13 cellular contexts compared by ENCODE assay signal in genomic region chrX:24153796-24154189, GRCh38. TPM values are rescaled to one million over a fixed set of nuclear protein-coding genes. Genes with fewer than 3 reads are reported as not detected.
DNase-seq lines count a peak whose midpoint lies in the region; ATAC-seq and TF ChIP-seq lines count a peak whose summit lies in the region.
"Had no signal": no experiment of that assay in that cellular context is flagged by ENCODE, and none has a peak within 500 bp of the region (broad histone marks: within the 10 kb centered on the region; RNA-seq: fewer than 3 reads in every experiment).

No MANE protein-coding gene starts in this region.

- H3K36me3 Mint-ChIP-seq in stimulated activated naive CD8-positive, alpha-beta T cell treated with anti-CD3 and anti-CD28 coated beads, Interleukin-15, Interleukin-2, amounts not matched to agents 100 ng/mL and 50 ng/mL, for 24 hours (ENCODE audit: low read depth): peaks cover 45% of the 10 kb centered on the region
- H3K36me3 Mint-ChIP-seq in activated naive CD8-positive, alpha-beta T cell: peaks cover 6% of the 10 kb centered on the region
- peaks cover 36% of the 10 kb centered on the region for H3K36me3 Mint-ChIP-seq in activated CD8-positive, alpha-beta memory T cell treated with anti-CD3 and anti-CD28 coated beads, Interleukin-2, amount 10 ng/mL, durations not matched to agents 7 days and 5 days

- no peak overlapping the region for H3K4ac ChIP-seq in mesenchymal stem cell (ENCODE audit: low read depth in 1 of 2, low read length in 2 of 2)

- H3K27me3 Mint-ChIP-seq in stimulated activated naive CD8-positive, alpha-beta T cell treated with anti-CD3 and anti-CD28 coated beads, Interleukin-15, Interleukin-2, amounts not matched to agents 100 ng/mL and 50 ng/mL, for 24 hours: no peaks in the 10 kb centered on the region
- no peaks in the 10 kb centered on the region for H3K27me3 Mint-ChIP-seq in activated naive CD8-positive, alpha-beta T cell
- H3K27me3 Mint-ChIP-seq in activated CD8-positive, alpha-beta memory T cell treated with anti-CD3 and anti-CD28 coated beads, Interleukin-2, amount 10 ng/mL, durations not matched to agents 7 days and 5 days: no peaks in the 10 kb centered on the region
- H3K27me3 Mint-ChIP-seq: activated CD4-positive, alpha-beta T cell treated with anti-CD3 and anti-CD28 coated beads, Interleukin-2, amount 10 ng/mL, durations not matched to agents 24 days and 14 days had no signal

- no peak overlapping the region for H2AFZ ChIP-seq in mesenchymal stem cell (ENCODE audit: low read depth, low read length)

- no peak overlapping the region for H3K4me2 ChIP-seq in mesenchymal stem cell (ENCODE audit: low read length, poor library complexity, severe bottlenecking)

- no peak overlapping the region for H3K4me3 Mint-ChIP-seq in stimulated activated naive CD8-positive, alpha-beta T cell treated with anti-CD3 and anti-CD28 coated beads, Interleukin-15, Interleukin-2, amounts not matched to agents 100 ng/mL and 50 ng/mL, for 24 hours
- H3K4me3 Mint-ChIP-seq in activated naive CD8-positive, alpha-beta T cell: peak overlapping the region; percentile 95
- H3K4me3 Mint-ChIP-seq in activated CD8-positive, alpha-beta memory T cell treated with anti-CD3 and anti-CD28 coated beads, Interleukin-2, amount 10 ng/mL, durations not matched to agents 7 days and 5 days: no peak overlapping the region

- H2BK15ac ChIP-seq in mesenchymal stem cell (ENCODE audit: low read depth, poor library complexity, severe bottlenecking): no peak overlapping the region

- H3K79me1 ChIP-seq in mesenchymal stem cell (replicated peaks; ENCODE audit: low read length, poor library complexity, severe bottlenecking): no peaks in the 10 kb centered on the region

- TF ChIP-seq CTCF in WERI-Rb-1 (IDR thresholded peaks at IDR 0.05; ENCODE audit: low read depth, low read length): no peak

- no peak for ATAC-seq in stimulated activated naive CD8-positive, alpha-beta T cell treated with anti-CD3 and anti-CD28 coated beads, Interleukin-15, Interleukin-2, amounts not matched to agents 100 U/mL and 50 U/mL, for 24 hours
- ATAC-seq in activated CD8-positive, alpha-beta memory T cell treated with anti-CD3 and anti-CD28 coated beads, Interleukin-2, amount 10 ng/mL, durations not matched to agents 7 days and 5 days: no peak
- no peak for ATAC-seq in HG03520 (IDR thresholded peaks at IDR 0.05; ENCODE audit: unreplicated experiment)

- H4K8ac ChIP-seq in mesenchymal stem cell (ENCODE audit: low read length): no peak overlapping the region

- peak overlapping the region; percentile 99 for H3K9ac ChIP-seq in mesenchymal stem cell (ENCODE audit: low read length)

- H3K9me3 ChIP-seq in mesenchymal stem cell (ENCODE audit: control insufficient read depth, low read length) (no peaks in the 10 kb centered on the region), WERI-Rb-1 (ENCODE audit: severe bottlenecking) (no peaks in the 10 kb centered on the region)
- H3K9me3 ChIP-seq: ascending aorta had no signal

- DNase-seq in stimulated activated naive CD8-positive, alpha-beta T cell treated with anti-CD3 and anti-CD28 coated beads, Interleukin-15, Interleukin-2, amounts not matched to agents 100 U/mL and 50 U/mL, for 24 hours: no peak
- no peak for DNase-seq in mesenchymal stem cell
- DNase-seq in KBM-7: no peak
- DNase-seq in activated CD8-positive, alpha-beta memory T cell treated with anti-CD3 and anti-CD28 coated beads, Interleukin-2, amount 10 ng/mL, durations not matched to agents 7 days and 5 days: no peak
- no peak for DNase-seq in WERI-Rb-1
- DNase-seq: C1 segment of cervical spinal cord, GOT3 had no signal

- H3K27me3 ChIP-seq in mesenchymal stem cell (ENCODE audit: control insufficient read depth in 1 of 2, insufficient read depth in 1 of 2, low read length in 2 of 2) (no peaks in the 10 kb centered on the region), WERI-Rb-1 (ENCODE audit: insufficient read depth, low read depth, severe bottlenecking) (no peaks in the 10 kb centered on the region)
- H3K27me3 ChIP-seq: ascending aorta had no signal

- no peak overlapping the region for H2AK5ac ChIP-seq in mesenchymal stem cell (ENCODE audit: low read length, severe bottlenecking)

- no peak overlapping the region for H3K14ac ChIP-seq in mesenchymal stem cell (ENCODE audit: low read length in 2 of 2)

- peaks cover 59% of the 10 kb centered on the region for H3K4me1 Mint-ChIP-seq in stimulated activated naive CD8-positive, alpha-beta T cell treated with anti-CD3 and anti-CD28 coated beads, Interleukin-15, Interleukin-2, amounts not matched to agents 100 ng/mL and 50 ng/mL, for 24 hours (ENCODE audit: low read depth)
- H3K4me1 Mint-ChIP-seq in activated naive CD8-positive, alpha-beta T cell (ENCODE audit: low read depth): peaks cover 59% of the 10 kb centered on the region
- peaks cover 50% of the 10 kb centered on the region for H3K4me1 Mint-ChIP-seq in activated CD8-positive, alpha-beta memory T cell treated with anti-CD3 and anti-CD28 coated beads, Interleukin-2, amount 10 ng/mL, durations not matched to agents 7 days and 5 days

- H3K36me3 ChIP-seq in mesenchymal stem cell (ENCODE audit: control insufficient read depth in 1 of 2, insufficient read depth in 2 of 2, low read depth in 1 of 2, low read length in 2 of 2) (peaks cover 0 to 7% of the 10 kb centered on the region in 2 experiments), WERI-Rb-1 (peaks cover 36% of the 10 kb centered on the region)

- CTCF ChIA-PET in activated CD8-positive, alpha-beta memory T cell treated with anti-CD3 and anti-CD28 coated beads, Interleukin-2, amount 10 ng/mL, durations not matched to agents 7 days and 5 days (lab: Charles Lee): no interaction called here

- H2BK120ac ChIP-seq in mesenchymal stem cell (ENCODE audit: low read depth, low read length): no peak overlapping the region

- in situ Hi-C loops in KBM-7 (cut with MboI; ENCODE audit: low pct_unique_long_range_greater_than_20kb, low sequenced_read_pairs): no loop called here

- peaks cover 2% of the 10 kb centered on the region for H3K4me1 ChIP-seq in mesenchymal stem cell (ENCODE audit: control insufficient read depth, insufficient read depth, low read depth, low read length)

- no peak overlapping the region for H4K91ac ChIP-seq in mesenchymal stem cell (ENCODE audit: low read length)

- H3K27ac ChIP-seq in mesenchymal stem cell (ENCODE audit: low read length, poor library complexity, severe bottlenecking) (no peak overlapping the region), WERI-Rb-1 (no peak overlapping the region)
- H3K27ac ChIP-seq: ascending aorta had no signal

- no peaks in the 10 kb centered on the region for H3K9me3 Mint-ChIP-seq in stimulated activated naive CD8-positive, alpha-beta T cell treated with anti-CD3 and anti-CD28 coated beads, Interleukin-15, Interleukin-2, amounts not matched to agents 100 ng/mL and 50 ng/mL, for 24 hours
- H3K9me3 Mint-ChIP-seq in activated naive CD8-positive, alpha-beta T cell (ENCODE audit: low read depth): no peaks in the 10 kb centered on the region
- no peaks in the 10 kb centered on the region for H3K9me3 Mint-ChIP-seq in activated CD8-positive, alpha-beta memory T cell treated with anti-CD3 and anti-CD28 coated beads, Interleukin-2, amount 10 ng/mL, durations not matched to agents 7 days and 5 days (ENCODE audit: low read depth)
- H3K9me3 Mint-ChIP-seq: activated CD4-positive, alpha-beta T cell treated with anti-CD3 and anti-CD28 coated beads, Interleukin-2, amount 10 ng/mL, durations not matched to agents 24 days and 14 days; nephron progenitor cell had no signal

- no peak overlapping the region for H3K18ac ChIP-seq in mesenchymal stem cell (ENCODE audit: low read depth in 1 of 2, low read length in 2 of 2)

- no peak overlapping the region for H2BK5ac ChIP-seq in mesenchymal stem cell (ENCODE audit: low read depth, low read length, poor library complexity, severe bottlenecking)

- H3K23ac ChIP-seq in mesenchymal stem cell (ENCODE audit: low read length in 2 of 2): no peak overlapping the region

- peak overlapping the region in 1 of 2 experiments; percentile 97 for H3K4me3 ChIP-seq in mesenchymal stem cell (ENCODE audit: insufficient read depth in 1 of 2, low read depth in 1 of 2, low read length in 2 of 2)
- no peak overlapping the region for H3K4me3 ChIP-seq in WERI-Rb-1 (ENCODE audit: low read depth, low read length)

- H3K27ac Mint-ChIP-seq in stimulated activated naive CD8-positive, alpha-beta T cell treated with anti-CD3 and anti-CD28 coated beads, Interleukin-15, Interleukin-2, amounts not matched to agents 100 ng/mL and 50 ng/mL, for 24 hours: peak overlapping the region; percentile 84
- H3K27ac Mint-ChIP-seq in activated naive CD8-positive, alpha-beta T cell: peak overlapping the region; percentile 91
- H3K27ac Mint-ChIP-seq in activated CD8-positive, alpha-beta memory T cell treated with anti-CD3 and anti-CD28 coated beads, Interleukin-2, amount 10 ng/mL, durations not matched to agents 7 days and 5 days: no peak overlapping the region

- H2BK12ac ChIP-seq in mesenchymal stem cell (ENCODE audit: low read length in 2 of 2): no peak overlapping the region

- WGBS in mesenchymal stem cell: no CpG with 5 or more reads among the region's 2 CpGs

RNA-seq across cellular contexts. Expression of gene ZFX, which starts 4.3 kb away (rescaled TPM):
- 8.4 TPM for polyA plus RNA-seq in mesenchymal stem cell (2013, experiment 1 of 2)
- 8.1 TPM for polyA plus RNA-seq in mesenchymal stem cell (2013, experiment 2 of 2)
- total RNA-seq in activated CD8-positive, alpha-beta memory T cell treated with anti-CD3 and anti-CD28 coated beads, Interleukin-2, amount 10 ng/mL, durations not matched to agents 7 days and 5 days: 10 to 100 TPM; 41.9 to 44.5 TPM
